Comparison of ENCODE assay signal across 12 cellular contexts in genomic region chr14:68279777-68280233, GRCh38.
A peak's percentile ranks its signal among the peaks of the same experiment; 100 is the strongest.
DNase-seq lines count a peak whose midpoint lies in the region; ATAC-seq and TF ChIP-seq lines count a peak whose summit lies in the region.
"Had no signal": no experiment of that assay in that cellular context is flagged by ENCODE, and none has a peak within 500 bp of the region (broad histone marks: within the 10 kb centered on the region; RNA-seq: fewer than 3 reads in every experiment).

No MANE protein-coding gene starts in this region.

- intact Hi-C loops in lower leg skin (cut with DNase I; ENCODE audit: low total_unique reads) = no loop called here

- no peaks in the 10 kb centered on the region for H3K9me3 Mint-ChIP-seq in stimulated activated effector memory CD8-positive, alpha-beta T cell treated with anti-CD3 and anti-CD28 coated beads, Interleukin-12 subunit alpha, Interleukin-12 subunit beta, amount 100 ng/mL, for 72 hours
- H3K9me3 Mint-ChIP-seq: activated T-cell treated with anti-CD3 and anti-CD28 coated beads, Interleukin-2, amount 50 U/mL, for 24 hours; T-cell had no signal

- H3K4me3 Mint-ChIP-seq in stimulated activated effector memory CD8-positive, alpha-beta T cell treated with anti-CD3 and anti-CD28 coated beads, Interleukin-12 subunit alpha, Interleukin-12 subunit beta, amount 100 ng/mL, for 72 hours = no peak overlapping the region
- H3K4me3 Mint-ChIP-seq: activated T-cell treated with anti-CD3 and anti-CD28 coated beads, Interleukin-2, amount 50 U/mL, for 24 hours had no signal

- TF ChIP-seq POLR2A in lower leg skin (IDR thresholded peaks at IDR 0.05) = no peak

- peaks cover 46% of the 10 kb centered on the region for H3K4me1 Mint-ChIP-seq in stimulated activated effector memory CD8-positive, alpha-beta T cell treated with anti-CD3 and anti-CD28 coated beads, Interleukin-12 subunit alpha, Interleukin-12 subunit beta, amount 100 ng/mL, for 72 hours

- H3K4me3 ChIP-seq in lower leg skin (ENCODE audit: low read depth, poor library complexity, severe bottlenecking) = no peak overlapping the region

- TF ChIP-seq CTCF in lower leg skin (IDR thresholded peaks at IDR 0.05) = no peak

- TF ChIP-seq EP300 in Ishikawa (IDR thresholded peaks at IDR 0.05; ENCODE audit: borderline replicate concordance) = no peak

- ATAC-seq in GM18873 (IDR thresholded peaks at IDR 0.05; ENCODE audit: low FRiP score, unreplicated experiment) (peak; percentile 38), GM21825 (IDR thresholded peaks at IDR 0.05; ENCODE audit: unreplicated experiment) (peak; percentile 42)
- no peak for ATAC-seq in stimulated activated effector memory CD8-positive, alpha-beta T cell treated with anti-CD3 and anti-CD28 coated beads, Interleukin-12 subunit alpha, Interleukin-12 subunit beta, amount 100 ng/mL, for 72 hours
- ATAC-seq: T-cell had no signal

- WGBS in lower leg skin, 2 donors = 88 to 90% methylated on average over 4 of the region's 4 CpGs

- H3K27ac Mint-ChIP-seq in stimulated activated effector memory CD8-positive, alpha-beta T cell treated with anti-CD3 and anti-CD28 coated beads, Interleukin-12 subunit alpha, Interleukin-12 subunit beta, amount 100 ng/mL, for 72 hours = peak overlapping the region; percentile 45
- H3K27ac Mint-ChIP-seq: activated T-cell treated with anti-CD3 and anti-CD28 coated beads, Interleukin-2, amount 50 U/mL, for 24 hours had no signal

- no peak for TF ChIP-seq RAD21 in Ishikawa (IDR thresholded peaks at IDR 0.05; ENCODE audit: low read depth)

- no peak for DNase-seq in stimulated activated effector memory CD8-positive, alpha-beta T cell treated with anti-CD3 and anti-CD28 coated beads, Interleukin-12 subunit alpha, Interleukin-12 subunit beta, amount 100 ng/mL, for 72 hours (ENCODE audit: low spot score in 2 of 2)
- DNase-seq in lower leg skin (ENCODE audit: low spot score in 2 of 2) = no peak
- DNase-seq in NCI-H2029 treated with DMSO at 0.1 percent for 48 hours (lab: John Stamatoyannopoulos, UW) = no peak
- no peak for DNase-seq in SW480 (ENCODE audit: low spot score)
- DNase-seq: activated T-cell treated with anti-CD3 and anti-CD28 coated beads, Interleukin-2, amount 50 U/mL, for 24 hours; central memory CD4-positive, alpha-beta T cell; glutamatergic neuron; NCI-H2227 treated with DMSO at 0.1 percent for 48 hours; T-cell had no signal

- H3K36me3 Mint-ChIP-seq in stimulated activated effector memory CD8-positive, alpha-beta T cell treated with anti-CD3 and anti-CD28 coated beads, Interleukin-12 subunit alpha, Interleukin-12 subunit beta, amount 100 ng/mL, for 72 hours = no peaks in the 10 kb centered on the region
- H3K36me3 Mint-ChIP-seq: T-cell had no signal

TF ChIP-seq in Ishikawa, 13 proteins besides CTCF, POLR2A, EP300 and RAD21:
- TF ChIP-seq MAX (IDR thresholded peaks at IDR 0.05) (no peak), FOXM1 (IDR thresholded peaks at IDR 0.05; ENCODE audit: borderline replicate concordance, low read depth) (0 out of 2 replicates have a peak, but pooled peaks have one; percentile 43), ZBTB7A (IDR thresholded peaks at IDR 0.05; ENCODE audit: low read depth) (no peak)
